Comparison of ENCODE assay signal across 25 cellular contexts in genomic region chr7:13998866-13999265, GRCh38. TPM values are rescaled to one million over a fixed set of nuclear protein-coding genes. Genes with fewer than 3 reads are reported as not detected.
"Had no signal": no experiment of that assay in that cellular context is flagged by ENCODE, and none has a peak within 500 bp of the region (broad histone marks: within the 10 kb centered on the region; RNA-seq: fewer than 3 reads in every experiment).

No MANE protein-coding gene starts in this region.

- H3K27ac ChIP-seq: breast epithelium, Peyer's patch, RWPE1 had no signal

- H3K36me3 ChIP-seq: adrenal gland, breast epithelium, Peyer's patch had no signal

- ATAC-seq: activated T-cell treated with anti-CD3 and anti-CD28 coated beads, Interleukin-2, amount 50 U/mL, for 72 hours; T-helper 17 cell had no signal

- H3K4me1 ChIP-seq: breast epithelium, Peyer's patch had no signal

- H3K27me3 ChIP-seq: adrenal gland, breast epithelium, Peyer's patch had no signal

- H3K9me3 ChIP-seq: adrenal gland, breast epithelium, Peyer's patch had no signal

- DNase-seq: activated B cell treated with CpG ODN at 0.5 μM for 24 hours; activated CD4-positive, alpha-beta memory T cell treated with anti-CD3 and anti-CD28 coated beads, Interleukin-2, amount 10 ng/mL, durations not matched to agents 7 days and 5 days; activated CD4-positive, alpha-beta T cell treated with anti-CD3 and anti-CD28 coated beads, Interleukin-2, amount 50 U/mL, for 1 hour; activated CD8-positive, alpha-beta memory T cell treated with anti-CD3 and anti-CD28 coated beads, Interleukin-2, amount 50 U/mL, for 4 hours; activated gamma-delta T cell treated with Interleukin-2 at 50 U/mL for 16 hours; activated naive CD4-positive, alpha-beta T cell treated with anti-CD3 and anti-CD28 coated beads, Interleukin-2, amount 10 ng/mL, durations not matched to agents 7 days and 5 days; activated naive CD8-positive, alpha-beta T cell treated with anti-CD3 and anti-CD28 coated beads for 36 hours; activated T-cell treated with anti-CD3 and anti-CD28 coated beads, Interleukin-2, amount 50 U/mL, for 72 hours; adrenal gland; anterior cingulate cortex; Karpas-422; MM.1S; NCI-H1105; NCI-H1436; NCI-H1694 treated with DMSO at 0.1 percent for 48 hours; NCI-H2081; NCI-H510A treated with DMSO at 0.1 percent for 48 hours; NCI-H69; NK-92 treated with Interleukin-12 subunit alpha and Interleukin-12 subunit beta, amount 100 ng/mL, for 24 hours; Peyer's patch; Right ventricle myocardium superior; T-helper 17 cell; T-helper 9 cell had no signal

- H3K4me3 ChIP-seq: adrenal gland, breast epithelium, Peyer's patch had no signal

RNA-seq across cellular contexts. Expression of gene ETV1, which starts 9.4 kb away (rescaled TPM):
- total RNA-seq: activated B cell treated with CpG ODN at 0.5 μM for 24 hours had no signal
